In genomic region chr7:50588937-50589336, GRCh38 we compare ENCODE assay signal across 10 cellular contexts. TPM values are rescaled to one million over a fixed set of nuclear protein-coding genes. Genes with fewer than 3 reads are reported as not detected.
DNase-seq lines count a peak whose midpoint lies in the region; ATAC-seq and TF ChIP-seq lines count a peak whose summit lies in the region.
"Had no signal": no experiment of that assay in that cellular context is flagged by ENCODE, and none has a peak within 500 bp of the region (broad histone marks: within the 10 kb centered on the region; RNA-seq: fewer than 3 reads in every experiment).

No MANE protein-coding gene starts in this region.

- CTCF ChIA-PET in Calu3 (lab: Charles Lee) (no interaction called here), HEK293T (lab: Yijun Ruan, JAX) (interaction anchor here (0.7 kb wide), 1 partner anchor 271 kb away, joined by 4 read pairs; no protein-coding TSS in a partner anchor), WTC11 (lab: Charles Lee) (interaction anchor here (0.6 to 1.8 kb wide), 18 partner anchors 8 to 1142 kb away, joined by 3 to 8 read pairs (median 3); partner anchors contain the start of genes DDC and FIGNL1)

- H3K9me3 Mint-ChIP-seq in Calu3 (ENCODE audit: low read depth, unreplicated experiment), result no peaks in the 10 kb centered on the region
- H3K9me3 Mint-ChIP-seq in WTC11, result peaks cover 22% of the 10 kb centered on the region

- H3K27ac Mint-ChIP-seq in Calu3 (ENCODE audit: unreplicated experiment) (no peak overlapping the region), WTC11 (no peak overlapping the region)

- BruUV-seq in Calu3 (replicated peaks; lab: Mats Ljungman, UMichigan), result no TSS peak

- DNase-seq in Calu3 (no peak), HEK293T (ENCODE audit: extremely low spot score) (peak; percentile 26), WTC11 (ENCODE audit: low spot score) (peak; percentile 45), left lobe of liver (ENCODE audit: low spot score) (no peak), cortex of kidney (lab: John Stamatoyannopoulos, UW) (no peak), NCI-H1694 treated with DMSO at 0.1 percent for 48 hours (lab: John Stamatoyannopoulos, UW) (no peak), G401 (ENCODE audit: low spot score) (no peak)
- no peak for DNase-seq in central memory CD4-positive, alpha-beta T cell
- DNase-seq: left ventricle myocardium superior; stimulated activated CD4-positive, alpha-beta T cell treated with anti-CD3 and anti-CD28 coated beads, Interleukin-15, amount 100 ng/mL, for 24 hours had no signal

- intact Hi-C loops in Calu3 (cut with micrococcal nuclease; ENCODE audit: unreplicated experiment), result no loop called here

- H3K36me3 Mint-ChIP-seq in Calu3 (ENCODE audit: insufficient read depth, unreplicated experiment) (peaks cover 24% of the 10 kb centered on the region), WTC11 (peaks cover 32% of the 10 kb centered on the region)

- H3K4me3 Mint-ChIP-seq in Calu3 (ENCODE audit: low read depth, unreplicated experiment) (no peak overlapping the region), WTC11 (no peak overlapping the region)

- H3K4me1 Mint-ChIP-seq in Calu3 (ENCODE audit: low read depth, unreplicated experiment), result peaks cover 15% of the 10 kb centered on the region
- H3K4me1 Mint-ChIP-seq in WTC11, result no peaks in the 10 kb centered on the region

- TF ChIP-seq CTCF in Calu3 (IDR thresholded peaks at IDR 0.05; ENCODE audit: unreplicated experiment) (peak; percentile 40), WTC11 (IDR thresholded peaks at IDR 0.05) (no peak)

- no peaks in the 10 kb centered on the region for H3K27me3 Mint-ChIP-seq in Calu3 (ENCODE audit: unreplicated experiment)
- H3K27me3 Mint-ChIP-seq in WTC11 (ENCODE audit: low read depth), result peaks cover 4% of the 10 kb centered on the region; the same call in 1 of the 2 replicates

- POLR2A ChIA-PET in HEK293T (lab: Yijun Ruan, JAX), result no interaction called here
- POLR2A ChIA-PET in WTC11 (lab: Charles Lee), result no interaction called here

- in situ Hi-C loops in G401 (cut with HindIII; ENCODE audit: low sequenced_read_pairs), result no loop called here

- ATAC-seq in WTC11 (peak; percentile 92), left lobe of liver (peak; percentile 67)
- ATAC-seq: left ventricle myocardium superior had no signal

TF ChIP-seq in HEK293T, 16 proteins besides CTCF, POLR2A, EP300 and RAD21:
- TF ChIP-seq ARNT (IDR thresholded peaks at IDR 0.05) (no peak), SUZ12 (IDR thresholded peaks at IDR 0.05) (no peak), L3MBTL2 (conservative IDR thresholded peaks at IDR 0.05) (no peak), LEF1 (IDR thresholded peaks at IDR 0.05; ENCODE audit: borderline replicate concordance) (no peak), ELF4 (IDR thresholded peaks at IDR 0.05) (no peak), FOXA1 (IDR thresholded peaks at IDR 0.05) (no peak), FOXM1 (IDR thresholded peaks at IDR 0.05; ENCODE audit: borderline replicate concordance) (no peak)

TF ChIP-seq in WTC11, 78 proteins besides CTCF, POLR2A, EP300 and RAD21:
- TF ChIP-seq ELF4 (CRISPR knock-in tag; IDR thresholded peaks at IDR 0.05; ENCODE audit: low read depth), result no peak

RNA-seq across cellular contexts. Expression of gene DDC, which starts 23.7 kb away (rescaled TPM):
- total RNA-seq in Calu3 (2022), result 3.7 and 5.2 TPM in 2 replicates
- total RNA-seq in WTC11 (2021), result not detected in 3 replicates
- 48.6 TPM for total RNA-seq in left lobe of liver
- total RNA-seq in G401 (2014; rRNA removed; shearing (Covaris generic)), result not detected in 2 replicates
- total RNA-seq: left ventricle myocardium superior had no signal

Comparison
In these comparisons a context has a peak if more than half of its experiments do, and no peak if none do; other contexts are left out.
1. DNase-seq: peak in HEK293T (single experiment) and WTC11 (single experiment); none in Calu3 (single experiment), left lobe of liver (single experiment), cortex of kidney (single experiment), central memory CD4-positive, alpha-beta T cell (single experiment), NCI-H1694 treated with DMSO at 0.1 percent for 48 hours (single experiment) and G401 (single experiment).